ENCODE assay signal across 8 cellular contexts in the genomic region with DNA sequence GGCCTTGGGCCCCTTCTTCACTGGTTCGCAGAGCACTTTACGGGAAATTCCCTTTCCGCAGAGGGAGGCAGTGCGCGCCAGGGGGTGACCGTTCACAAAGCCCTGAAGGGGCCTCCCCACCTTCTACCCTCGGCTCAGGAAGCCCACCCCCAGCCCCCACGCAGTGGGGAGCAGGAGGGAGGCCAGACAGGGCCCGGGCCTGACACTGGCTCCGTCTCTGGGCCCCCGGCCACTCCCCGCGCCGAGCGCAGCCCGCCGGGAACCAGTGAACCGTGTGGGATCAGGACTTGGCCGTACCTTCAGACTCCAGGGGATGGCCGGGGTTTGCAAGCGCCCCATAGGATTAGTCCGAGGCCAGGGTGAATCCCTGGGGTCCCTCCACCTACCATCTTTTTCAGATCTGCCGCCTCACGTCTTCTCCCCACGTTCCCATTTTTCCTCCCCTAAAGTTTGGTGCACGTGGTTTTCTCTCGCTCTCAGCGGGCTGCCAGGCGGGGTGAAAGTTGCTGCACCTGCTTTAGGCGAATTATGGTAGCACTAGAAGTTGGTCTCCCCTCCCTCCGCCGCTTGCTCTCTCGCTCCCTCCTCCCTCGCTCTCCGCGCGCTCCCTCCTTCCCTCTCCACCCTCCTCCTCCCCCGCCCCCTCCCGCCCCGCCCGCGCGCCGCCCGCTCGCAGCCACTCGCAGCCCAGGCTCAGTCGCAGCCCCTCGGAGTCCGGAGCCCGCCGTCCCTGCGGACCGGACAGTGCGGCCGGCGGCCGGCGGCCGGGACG. TPM values are rescaled to one million over a fixed set of nuclear protein-coding genes. Genes with fewer than 3 reads are reported as not detected.
DNase-seq lines count a peak whose midpoint lies in the region; ATAC-seq, FAIRE-seq and TF ChIP-seq lines count a peak whose summit lies in the region.

A gene with protein sequence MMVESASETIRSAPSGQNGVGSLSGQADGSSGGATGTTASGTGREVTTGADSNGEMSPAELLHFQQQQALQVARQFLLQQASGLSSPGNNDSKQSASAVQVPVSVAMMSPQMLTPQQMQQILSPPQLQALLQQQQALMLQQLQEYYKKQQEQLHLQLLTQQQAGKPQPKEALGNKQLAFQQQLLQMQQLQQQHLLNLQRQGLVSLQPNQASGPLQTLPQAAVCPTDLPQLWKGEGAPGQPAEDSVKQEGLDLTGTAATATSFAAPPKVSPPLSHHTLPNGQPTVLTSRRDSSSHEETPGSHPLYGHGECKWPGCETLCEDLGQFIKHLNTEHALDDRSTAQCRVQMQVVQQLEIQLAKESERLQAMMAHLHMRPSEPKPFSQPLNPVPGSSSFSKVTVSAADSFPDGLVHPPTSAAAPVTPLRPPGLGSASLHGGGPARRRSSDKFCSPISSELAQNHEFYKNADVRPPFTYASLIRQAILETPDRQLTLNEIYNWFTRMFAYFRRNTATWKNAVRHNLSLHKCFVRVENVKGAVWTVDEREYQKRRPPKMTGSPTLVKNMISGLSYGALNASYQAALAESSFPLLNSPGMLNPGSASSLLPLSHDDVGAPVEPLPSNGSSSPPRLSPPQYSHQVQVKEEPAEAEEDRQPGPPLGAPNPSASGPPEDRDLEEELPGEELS (plus strand): TSS at position 679 of the 772 bp plus-strand sequence. CDS start 19,380 bp downstream, outside the sequence.

- ATAC-seq in HG02798 (IDR thresholded peaks at IDR 0.05; ENCODE audit: poor library complexity, unreplicated experiment) (peak; percentile 77), left cardiac atrium (peak; percentile 89 to 93)

- H3K27ac ChIP-seq in adipose tissue (ENCODE audit: low read depth, low read length) (no peak within 1 kb of the TSS), urinary bladder (ENCODE audit: low read depth) (peak within 1 kb of the TSS; percentile 68)

- FAIRE-seq in GM12892 (lab: Jason Lieb, UNC), result peak; percentile 88

- no peaks in the 10 kb centered on the region for H3K36me3 ChIP-seq in urinary bladder (ENCODE audit: insufficient read depth)

- peak; percentile 82 for DNase-seq in GM12892 (ENCODE audit: insufficient read length)
- DNase-seq in NCI-H1436 (lab: John Stamatoyannopoulos, UW), result peak; percentile 86
- DNase-seq in T follicular helper cell (ENCODE audit: low read depth), result peak; percentile 72
- peak; percentile 90 for DNase-seq in left cardiac atrium
- DNase-seq in progenitor cell of endocrine pancreas (ENCODE audit: low spot score, unreplicated experiment), result peak; percentile 77

- peak; percentile 61; the same call in 1 of the 2 replicates for TF ChIP-seq POLR2A in GM12892 (IDR thresholded peaks at IDR 0.05; ENCODE audit: low read depth, low read length)

- peaks cover 3% of the 10 kb centered on the region for H3K4me1 ChIP-seq in urinary bladder (ENCODE audit: insufficient read depth)

- 0 to 1% (median 0%) methylated on average over 45 to 61 of the region's 61 CpGs for WGBS in adipose tissue, 3 donors
- 1% methylated on average over 61 of the region's 61 CpGs for WGBS in urinary bladder

- peaks cover 3% of the 10 kb centered on the region for H3K36me3 Mint-ChIP-seq in progenitor cell of endocrine pancreas (ENCODE audit: insufficient read depth)

- H3K9me3 Mint-ChIP-seq in progenitor cell of endocrine pancreas (ENCODE audit: low read depth), result no peaks in the 10 kb centered on the region

- peak; percentile 9 for TF ChIP-seq CTCF in progenitor cell of endocrine pancreas (IDR thresholded peaks at IDR 0.05; ENCODE audit: unreplicated experiment)

- intact Hi-C loops in left cardiac atrium (cut with DNase I), result no loop called here

- peak within 1 kb of the TSS; percentile 96 for H3K27ac Mint-ChIP-seq in progenitor cell of endocrine pancreas

- H3K4me3 Mint-ChIP-seq in progenitor cell of endocrine pancreas (ENCODE audit: low read depth), result peak within 1 kb of the TSS; percentile 95

- H3K27me3 Mint-ChIP-seq in progenitor cell of endocrine pancreas, result no peaks in the 10 kb centered on the region

- peaks cover 42% of the 10 kb centered on the region for H3K4me1 Mint-ChIP-seq in progenitor cell of endocrine pancreas (ENCODE audit: low read depth)

- H3K4me3 ChIP-seq in urinary bladder (ENCODE audit: low read depth, low read length), result peak within 1 kb of the TSS; percentile 87

RNA-seq across cellular contexts. Expression of the gene that starts here (rescaled TPM):
- 8.3 TPM for polyA plus RNA-seq in GM12892 (2012; ENCODE audit: missing spikeins)
- polyA plus RNA-seq in adipose tissue (10 to 100 TPM in 2 of 3 donors, 1 to 10 TPM in 1; 8.3 to 26.6 (median 18.4) TPM), urinary bladder (18.0 TPM)
- total RNA-seq in left cardiac atrium (10 to 100 TPM; 15.6 to 18.4 TPM), progenitor cell of endocrine pancreas (124 and 137 TPM in 2 replicates), urinary bladder (1.6 TPM)
